14 cellular contexts compared by ENCODE assay signal in the genomic region with DNA sequence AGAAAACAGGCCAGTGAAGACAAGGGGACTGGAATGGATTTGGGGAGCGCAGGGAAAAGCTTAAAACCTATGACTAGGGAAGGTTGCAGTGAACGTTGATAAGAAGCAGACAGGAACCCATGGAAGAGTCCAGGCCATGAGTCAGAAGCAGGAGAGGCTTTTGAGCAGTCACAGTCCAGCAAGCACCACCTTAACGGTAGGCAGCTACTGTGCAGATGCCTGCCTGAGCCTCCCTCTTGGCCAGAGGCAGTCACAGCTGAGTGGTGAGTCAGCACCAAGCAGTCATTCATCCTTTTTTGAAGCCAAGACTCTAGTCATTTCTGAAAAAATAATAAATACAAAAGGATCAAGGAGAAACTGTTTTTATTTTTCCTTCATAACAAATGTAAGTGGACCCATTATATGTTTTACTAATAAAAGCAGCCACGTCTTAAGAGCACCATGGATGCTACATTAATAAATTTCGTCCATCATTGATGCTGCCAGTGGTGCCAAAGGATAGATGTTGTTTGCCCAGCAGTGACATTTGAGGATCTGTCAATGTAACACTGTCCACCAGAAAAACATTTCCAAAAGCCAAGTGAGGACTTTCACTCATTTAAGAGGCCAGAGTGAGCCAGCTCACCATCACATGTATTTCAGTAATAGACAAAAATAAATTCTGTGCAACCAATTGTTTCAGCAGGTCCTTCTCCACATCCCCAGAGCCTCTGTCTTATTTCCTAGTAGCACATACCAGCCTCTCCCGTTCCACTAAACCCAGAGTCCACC. TPM values are rescaled to one million over a fixed set of nuclear protein-coding genes. Genes with fewer than 3 reads are reported as not detected.
DNase-seq lines count a peak whose midpoint lies in the region; TF ChIP-seq lines count a peak whose summit lies in the region.
"Had no signal": no experiment of that assay in that cellular context is flagged by ENCODE, and none has a peak within 500 bp of the region (broad histone marks: within the 10 kb centered on the region; RNA-seq: fewer than 3 reads in every experiment).

No MANE protein-coding gene starts in this region.

- H3K4me3 ChIP-seq in fibroblast of mammary gland (ENCODE audit: control insufficient read depth, low read depth, low read length) (no peak overlapping the region), skeletal muscle cell (ENCODE audit: low read depth, low read length) (no peak overlapping the region), endodermal cell (ENCODE audit: low read length) (no peak overlapping the region)
- H3K4me3 ChIP-seq: left ventricle myocardium inferior had no signal

- WGBS in endodermal cell (ENCODE audit: insufficient coverage in 1 of 2, insufficient read length in 1 of 2), 2 experiments = 84 to 90% methylated on average over 5 to 6 of the region's 6 CpGs

- H3K9me3 Mint-ChIP-seq in endodermal cell = peaks cover 20% of the 10 kb centered on the region

- no peaks in the 10 kb centered on the region for H3K9me3 ChIP-seq in endodermal cell (ENCODE audit: control insufficient read depth, low read length)

- in situ Hi-C loops in KBM-7 (cut with MboI; ENCODE audit: low pct_unique_long_range_greater_than_20kb, low sequenced_read_pairs) = no loop called here

- no peak overlapping the region for H3K9ac ChIP-seq in endodermal cell (ENCODE audit: extremely low read depth, low read length, poor library complexity, severe bottlenecking)

- H3K27ac ChIP-seq in RWPE1 (no peak overlapping the region), endodermal cell (ENCODE audit: low read depth, low read length) (no peak overlapping the region)
- H3K27ac ChIP-seq: left ventricle myocardium inferior had no signal

- H3K36me3 ChIP-seq in endodermal cell (ENCODE audit: control insufficient read depth, insufficient read depth, low read length) = no peaks in the 10 kb centered on the region
- H3K36me3 ChIP-seq: left ventricle myocardium inferior had no signal

- POLR2A ChIA-PET in RWPE1 (lab: Yijun Ruan, JAX; ENCODE audit: low non-redundant PET) = interaction anchor here (0.6 kb wide), 1 partner anchor 242 kb away, joined by 3 read pairs; no protein-coding TSS in a partner anchor

- H3K27ac Mint-ChIP-seq in endodermal cell = no peak overlapping the region
- H3K27ac Mint-ChIP-seq: activated naive CD8-positive, alpha-beta T cell; H9 had no signal

- H3K36me3 Mint-ChIP-seq in endodermal cell (ENCODE audit: low read depth) = no peaks in the 10 kb centered on the region

- no peaks in the 10 kb centered on the region for H3K4me1 ChIP-seq in endodermal cell (ENCODE audit: control insufficient read depth, insufficient read depth, low read length)
- H3K4me1 ChIP-seq: left ventricle myocardium inferior had no signal

- no peak overlapping the region for H3K4me3 Mint-ChIP-seq in endodermal cell
- H3K4me3 Mint-ChIP-seq: activated naive CD8-positive, alpha-beta T cell; H9 had no signal

- DNase-seq in EL = peak; percentile 85
- DNase-seq in RWPE1 (ENCODE audit: low spot score) = peak; percentile 71
- DNase-seq in fibroblast of mammary gland (ENCODE audit: low read depth) = peak; percentile 81
- peak; percentile 53 for DNase-seq in skeletal muscle cell (ENCODE audit: low read depth)
- no peak for DNase-seq in NK-92 (lab: John Stamatoyannopoulos, UW; ENCODE audit: unreplicated experiment)
- DNase-seq in KBM-7 = no peak
- DNase-seq in endodermal cell = no peak
- DNase-seq in MV-4-11 (lab: John Stamatoyannopoulos, UW) = no peak
- DNase-seq: activated CD4-positive, alpha-beta T cell treated with anti-CD3 and anti-CD28 coated beads, Interleukin-2, amount 50 U/mL, for 1 hour; H9; left ventricle myocardium inferior; NCI-H187 treated with DMSO at 0.1 percent for 48 hours; SHP77 had no signal

- CTCF ChIA-PET in RWPE1 (lab: Yijun Ruan, JAX) = interaction anchor here (0.6 to 0.7 kb wide), 2 partner anchors 17 to 1039 kb away, joined by 3 to 5 read pairs; no protein-coding TSS in a partner anchor

- no peaks in the 10 kb centered on the region for H3K27me3 Mint-ChIP-seq in endodermal cell (ENCODE audit: insufficient read depth)

- no peaks in the 10 kb centered on the region for H3K4me1 Mint-ChIP-seq in endodermal cell
- H3K4me1 Mint-ChIP-seq: H9 had no signal

- no peaks in the 10 kb centered on the region for H3K27me3 ChIP-seq in endodermal cell (ENCODE audit: control insufficient read depth, insufficient read depth, low read length, poor library complexity, severe bottlenecking)

- TF ChIP-seq CTCF in RWPE1 (conservative IDR thresholded peaks at IDR 0.05; ENCODE audit: low read depth) = no peak
- TF ChIP-seq CTCF in fibroblast of mammary gland (conservative IDR thresholded peaks at IDR 0.05; ENCODE audit: control insufficient read depth, insufficient read depth, low read depth, low read length) = no peak
- TF ChIP-seq CTCF in endodermal cell (conservative IDR thresholded peaks at IDR 0.05) = no peak

RNA-seq across cellular contexts. Expression of a gene that starts 42.1 kb away (rescaled TPM):
- 10 to 100 TPM; 42.5 to 58.2 TPM for total RNA-seq in endodermal cell
- 97.7 TPM for polyA plus RNA-seq in endodermal cell (2013, experiment 1 of 2)
- polyA plus RNA-seq in endodermal cell (2013, experiment 2 of 2) = 99.3 TPM

Comparison
In these comparisons a context has a peak if more than half of its experiments do, and no peak if none do; other contexts are left out.
1. DNase-seq: peak in EL (single experiment), RWPE1 (single experiment), fibroblast of mammary gland (single experiment) and skeletal muscle cell (single experiment); none in NK-92 (single experiment), KBM-7 (single experiment), endodermal cell (single experiment) and MV-4-11 (single experiment).